In the genomic region with DNA sequence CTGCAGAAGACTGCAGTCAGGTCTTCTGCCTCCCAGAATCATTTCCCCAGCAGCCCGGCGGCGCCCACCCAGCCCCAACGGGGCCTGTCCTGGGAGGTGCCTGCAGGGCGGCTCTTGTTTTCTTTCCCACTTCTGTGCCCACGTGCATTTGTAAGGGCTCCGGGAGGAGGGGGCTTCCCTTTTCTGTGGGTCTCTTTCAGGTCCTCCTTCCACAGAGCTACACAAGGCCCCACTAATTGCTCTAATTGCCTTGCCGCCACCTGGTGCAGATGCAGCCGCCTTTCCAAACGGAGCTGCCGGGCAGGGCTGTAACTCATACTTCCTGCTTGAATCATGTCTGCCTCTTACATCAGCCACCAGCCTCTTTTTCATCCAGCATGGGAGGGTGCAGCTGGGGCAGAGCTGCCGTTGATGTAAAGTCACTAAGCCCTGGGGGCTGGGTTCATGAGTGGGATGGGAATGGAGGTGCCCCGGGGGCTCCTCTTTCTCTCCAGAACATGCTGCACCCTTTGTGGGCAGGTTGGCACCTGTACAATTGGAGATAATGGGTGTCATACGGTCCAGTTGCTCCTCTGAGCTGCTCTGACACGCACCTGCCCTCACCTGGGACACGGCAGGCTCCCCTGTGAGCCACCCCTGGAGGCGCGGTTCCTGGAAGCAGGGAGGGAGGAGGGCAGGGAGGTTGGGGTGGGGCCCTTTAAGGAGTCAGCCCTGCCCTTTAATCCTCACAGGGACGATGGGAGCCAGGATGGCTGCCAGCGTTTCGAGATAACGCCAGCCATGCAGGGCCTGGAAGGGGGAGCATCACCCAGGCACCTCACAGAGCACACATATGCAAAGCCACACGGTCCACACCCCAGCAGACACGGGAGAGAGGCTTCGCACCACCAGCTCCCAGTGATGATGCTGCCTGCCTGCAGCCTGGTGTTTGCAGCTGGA, we compare ENCODE assay signal across 1 cellular context.
TF ChIP-seq lines count a peak whose summit lies in the region.

No MANE protein-coding gene starts in this region.

TF ChIP-seq in K562, 482 proteins besides CTCF, POLR2A, EP300 and RAD21 (continued from another document and continues in another):
- TF ChIP-seq, protein P1, sequence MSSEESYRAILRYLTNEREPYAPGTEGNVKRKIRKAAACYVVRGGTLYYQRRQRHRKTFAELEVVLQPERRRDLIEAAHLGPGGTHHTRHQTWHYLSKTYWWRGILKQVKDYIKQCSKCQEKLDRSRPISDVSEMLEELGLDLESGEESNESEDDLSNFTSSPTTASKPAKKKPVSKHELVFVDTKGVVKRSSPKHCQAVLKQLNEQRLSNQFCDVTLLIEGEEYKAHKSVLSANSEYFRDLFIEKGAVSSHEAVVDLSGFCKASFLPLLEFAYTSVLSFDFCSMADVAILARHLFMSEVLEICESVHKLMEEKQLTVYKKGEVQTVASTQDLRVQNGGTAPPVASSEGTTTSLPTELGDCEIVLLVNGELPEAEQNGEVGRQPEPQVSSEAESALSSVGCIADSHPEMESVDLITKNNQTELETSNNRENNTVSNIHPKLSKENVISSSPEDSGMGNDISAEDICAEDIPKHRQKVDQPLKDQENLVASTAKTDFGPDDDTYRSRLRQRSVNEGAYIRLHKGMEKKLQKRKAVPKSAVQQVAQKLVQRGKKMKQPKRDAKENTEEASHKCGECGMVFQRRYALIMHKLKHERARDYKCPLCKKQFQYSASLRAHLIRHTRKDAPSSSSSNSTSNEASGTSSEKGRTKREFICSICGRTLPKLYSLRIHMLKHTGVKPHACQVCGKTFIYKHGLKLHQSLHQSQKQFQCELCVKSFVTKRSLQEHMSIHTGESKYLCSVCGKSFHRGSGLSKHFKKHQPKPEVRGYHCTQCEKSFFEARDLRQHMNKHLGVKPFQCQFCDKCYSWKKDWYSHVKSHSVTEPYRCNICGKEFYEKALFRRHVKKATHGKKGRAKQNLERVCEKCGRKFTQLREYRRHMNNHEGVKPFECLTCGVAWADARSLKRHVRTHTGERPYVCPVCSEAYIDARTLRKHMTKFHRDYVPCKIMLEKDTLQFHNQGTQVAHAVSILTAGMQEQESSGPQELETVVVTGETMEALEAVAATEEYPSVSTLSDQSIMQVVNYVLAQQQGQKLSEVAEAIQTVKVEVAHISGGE (CRISPR knock-in tag; IDR thresholded peaks at IDR 0.05) = peak in 1 of 3 experiments; percentile 13; a peak in 1 of 6 replicates
- TF ChIP-seq ZNF584 (CRISPR knock-in tag; IDR thresholded peaks at IDR 0.05; ENCODE audit: low read depth) (peak; percentile 96), ZBTB1 (CRISPR knock-in tag; IDR thresholded peaks at IDR 0.05; ENCODE audit: borderline replicate concordance, low read depth) (no peak), TBL1XR1 (IDR thresholded peaks at IDR 0.05; ENCODE audit: low read length in 2 of 2) (no peak), ATF6 (CRISPR knock-in tag; IDR thresholded peaks at IDR 0.05) (0 out of 2 replicates have a peak, but pooled peaks have one; percentile 32), ZEB2 (IDR thresholded peaks at IDR 0.05) (peak; percentile 88), GABPA (tag; conservative IDR thresholded peaks at IDR 0.05; ENCODE audit: low read depth) (peak; percentile 60), ZNF175 (CRISPR knock-in tag; IDR thresholded peaks at IDR 0.05; ENCODE audit: low read depth) (peak; percentile 48), EWSR1 (IDR thresholded peaks at IDR 0.05; ENCODE audit: borderline replicate concordance, low read depth, partially characterized antibody) (no peak), RBBP5 (IDR thresholded peaks at IDR 0.05; ENCODE audit: borderline replicate concordance, insufficient read depth, low read length, poor library complexity, severe bottlenecking) (no peak), ZNF512 (tag; IDR thresholded peaks at IDR 0.05) (no peak), C11orf30 (IDR thresholded peaks at IDR 0.05; ENCODE audit: low read depth) (no peak), NEUROD1 (IDR thresholded peaks at IDR 0.05; ENCODE audit: borderline replicate concordance, low read depth, low read length, partially characterized antibody) (peak; percentile 36), RFX1 (IDR thresholded peaks at IDR 0.05) (no peak), TEAD4 (IDR thresholded peaks at IDR 0.05; ENCODE audit: low read length) (peak; percentile 34; the same call in 1 of the 2 replicates), TEAD4 (CRISPR knock-in tag; IDR thresholded peaks at IDR 0.05; ENCODE audit: borderline replicate concordance) (no peak), MTA3 (IDR thresholded peaks at IDR 0.05; ENCODE audit: borderline replicate concordance) (peak; percentile 37; the same call in 1 of the 2 replicates), SAFB2 (IDR thresholded peaks at IDR 0.05; ENCODE audit: borderline replicate concordance, low read depth, low read length, severe bottlenecking) (no peak), GATA2 (CRISPR knock-in tag; IDR thresholded peaks at IDR 0.05) (no peak), ZMIZ1 (IDR thresholded peaks at IDR 0.05; ENCODE audit: low read depth in 2 of 2, low read length in 2 of 2) (peak in 1 of 2 experiments; percentile 50; a peak in 1 of 4 replicates)
- TF ChIP-seq, protein P2, sequence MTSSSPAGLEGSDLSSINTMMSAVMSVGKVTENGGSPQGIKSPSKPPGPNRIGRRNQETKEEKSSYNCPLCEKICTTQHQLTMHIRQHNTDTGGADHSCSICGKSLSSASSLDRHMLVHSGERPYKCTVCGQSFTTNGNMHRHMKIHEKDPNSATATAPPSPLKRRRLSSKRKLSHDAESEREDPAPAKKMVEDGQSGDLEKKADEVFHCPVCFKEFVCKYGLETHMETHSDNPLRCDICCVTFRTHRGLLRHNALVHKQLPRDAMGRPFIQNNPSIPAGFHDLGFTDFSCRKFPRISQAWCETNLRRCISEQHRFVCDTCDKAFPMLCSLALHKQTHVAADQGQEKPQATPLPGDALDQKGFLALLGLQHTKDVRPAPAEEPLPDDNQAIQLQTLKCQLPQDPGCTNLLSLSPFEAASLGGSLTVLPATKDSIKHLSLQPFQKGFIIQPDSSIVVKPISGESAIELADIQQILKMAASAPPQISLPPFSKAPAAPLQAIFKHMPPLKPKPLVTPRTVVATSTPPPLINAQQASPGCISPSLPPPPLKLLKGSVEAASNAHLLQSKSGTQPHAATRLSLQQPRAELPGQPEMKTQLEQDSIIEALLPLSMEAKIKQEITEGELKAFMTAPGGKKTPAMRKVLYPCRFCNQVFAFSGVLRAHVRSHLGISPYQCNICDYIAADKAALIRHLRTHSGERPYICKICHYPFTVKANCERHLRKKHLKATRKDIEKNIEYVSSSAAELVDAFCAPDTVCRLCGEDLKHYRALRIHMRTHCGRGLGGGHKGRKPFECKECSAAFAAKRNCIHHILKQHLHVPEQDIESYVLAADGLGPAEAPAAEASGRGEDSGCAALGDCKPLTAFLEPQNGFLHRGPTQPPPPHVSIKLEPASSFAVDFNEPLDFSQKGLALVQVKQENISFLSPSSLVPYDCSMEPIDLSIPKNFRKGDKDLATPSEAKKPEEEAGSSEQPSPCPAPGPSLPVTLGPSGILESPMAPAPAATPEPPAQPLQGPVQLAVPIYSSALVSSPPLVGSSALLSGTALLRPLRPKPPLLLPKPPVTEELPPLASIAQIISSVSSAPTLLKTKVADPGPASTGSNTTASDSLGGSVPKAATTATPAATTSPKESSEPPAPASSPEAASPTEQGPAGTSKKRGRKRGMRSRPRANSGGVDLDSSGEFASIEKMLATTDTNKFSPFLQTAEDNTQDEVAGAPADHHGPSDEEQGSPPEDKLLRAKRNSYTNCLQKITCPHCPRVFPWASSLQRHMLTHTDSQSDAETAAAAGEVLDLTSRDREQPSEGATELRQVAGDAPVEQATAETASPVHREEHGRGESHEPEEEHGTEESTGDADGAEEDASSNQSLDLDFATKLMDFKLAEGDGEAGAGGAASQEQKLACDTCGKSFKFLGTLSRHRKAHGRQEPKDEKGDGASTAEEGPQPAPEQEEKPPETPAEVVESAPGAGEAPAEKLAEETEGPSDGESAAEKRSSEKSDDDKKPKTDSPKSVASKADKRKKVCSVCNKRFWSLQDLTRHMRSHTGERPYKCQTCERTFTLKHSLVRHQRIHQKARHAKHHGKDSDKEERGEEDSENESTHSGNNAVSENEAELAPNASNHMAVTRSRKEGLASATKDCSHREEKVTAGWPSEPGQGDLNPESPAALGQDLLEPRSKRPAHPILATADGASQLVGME (CRISPR knock-in tag; IDR thresholded peaks at IDR 0.05) = no peak
- TF ChIP-seq, protein P3, sequence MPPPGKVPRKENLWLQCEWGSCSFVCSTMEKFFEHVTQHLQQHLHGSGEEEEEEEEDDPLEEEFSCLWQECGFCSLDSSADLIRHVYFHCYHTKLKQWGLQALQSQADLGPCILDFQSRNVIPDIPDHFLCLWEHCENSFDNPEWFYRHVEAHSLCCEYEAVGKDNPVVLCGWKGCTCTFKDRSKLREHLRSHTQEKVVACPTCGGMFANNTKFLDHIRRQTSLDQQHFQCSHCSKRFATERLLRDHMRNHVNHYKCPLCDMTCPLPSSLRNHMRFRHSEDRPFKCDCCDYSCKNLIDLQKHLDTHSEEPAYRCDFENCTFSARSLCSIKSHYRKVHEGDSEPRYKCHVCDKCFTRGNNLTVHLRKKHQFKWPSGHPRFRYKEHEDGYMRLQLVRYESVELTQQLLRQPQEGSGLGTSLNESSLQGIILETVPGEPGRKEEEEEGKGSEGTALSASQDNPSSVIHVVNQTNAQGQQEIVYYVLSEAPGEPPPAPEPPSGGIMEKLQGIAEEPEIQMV (tag; conservative IDR thresholded peaks at IDR 0.05; ENCODE audit: low read depth) = peak; percentile 91
- TF ChIP-seq, protein P4, sequence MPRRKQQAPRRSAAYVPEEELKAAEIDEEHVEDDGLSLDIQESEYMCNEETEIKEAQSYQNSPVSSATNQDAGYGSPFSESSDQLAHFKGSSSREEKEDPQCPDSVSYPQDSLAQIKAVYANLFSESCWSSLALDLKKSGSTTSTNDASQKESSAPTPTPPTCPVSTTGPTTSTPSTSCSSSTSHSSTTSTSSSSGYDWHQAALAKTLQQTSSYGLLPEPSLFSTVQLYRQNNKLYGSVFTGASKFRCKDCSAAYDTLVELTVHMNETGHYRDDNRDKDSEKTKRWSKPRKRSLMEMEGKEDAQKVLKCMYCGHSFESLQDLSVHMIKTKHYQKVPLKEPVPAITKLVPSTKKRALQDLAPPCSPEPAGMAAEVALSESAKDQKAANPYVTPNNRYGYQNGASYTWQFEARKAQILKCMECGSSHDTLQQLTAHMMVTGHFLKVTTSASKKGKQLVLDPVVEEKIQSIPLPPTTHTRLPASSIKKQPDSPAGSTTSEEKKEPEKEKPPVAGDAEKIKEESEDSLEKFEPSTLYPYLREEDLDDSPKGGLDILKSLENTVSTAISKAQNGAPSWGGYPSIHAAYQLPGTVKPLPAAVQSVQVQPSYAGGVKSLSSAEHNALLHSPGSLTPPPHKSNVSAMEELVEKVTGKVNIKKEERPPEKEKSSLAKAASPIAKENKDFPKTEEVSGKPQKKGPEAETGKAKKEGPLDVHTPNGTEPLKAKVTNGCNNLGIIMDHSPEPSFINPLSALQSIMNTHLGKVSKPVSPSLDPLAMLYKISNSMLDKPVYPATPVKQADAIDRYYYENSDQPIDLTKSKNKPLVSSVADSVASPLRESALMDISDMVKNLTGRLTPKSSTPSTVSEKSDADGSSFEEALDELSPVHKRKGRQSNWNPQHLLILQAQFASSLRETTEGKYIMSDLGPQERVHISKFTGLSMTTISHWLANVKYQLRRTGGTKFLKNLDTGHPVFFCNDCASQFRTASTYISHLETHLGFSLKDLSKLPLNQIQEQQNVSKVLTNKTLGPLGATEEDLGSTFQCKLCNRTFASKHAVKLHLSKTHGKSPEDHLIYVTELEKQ (CRISPR knock-in tag; IDR thresholded peaks at IDR 0.05) = 0 out of 2 replicates have a peak, but pooled peaks have one; percentile 6
